31 cellular contexts compared by ENCODE assay signal in genomic region chr4:31324814-31325213, GRCh38.
"Had no signal": no experiment of that assay in that cellular context is flagged by ENCODE, and none has a peak within 500 bp of the region (broad histone marks: within the 10 kb centered on the region; RNA-seq: fewer than 3 reads in every experiment).

No MANE protein-coding gene starts in this region.

- H3K36me3 ChIP-seq: adrenal gland, brain microvascular endothelial cell, breast epithelium had no signal

- H3K27ac ChIP-seq: adrenal gland, body of pancreas, brain microvascular endothelial cell, breast epithelium, VCaP had no signal

- DNase-seq: activated B cell treated with CpG ODN at 0.5 μM for 24 hours; activated CD4-positive, alpha-beta memory T cell treated with anti-CD3 and anti-CD28 coated beads for 36 hours; activated CD4-positive, alpha-beta T cell treated with anti-CD3 and anti-CD28 coated beads for 4 hours; activated CD4-positive, alpha-beta T cell treated with anti-CD3 and anti-CD28 coated beads, Interleukin-2, amount 10 ng/mL, durations not matched to agents 24 days and 14 days; activated CD4-positive, alpha-beta T cell treated with anti-CD3 and anti-CD28 coated beads, Interleukin-2, amount 50 U/mL, for 1 hour; activated CD4-positive, alpha-beta T cell treated with anti-CD3 and anti-CD28 coated beads, Interleukin-2, amount 50 U/mL, for 4 hours; activated CD4-positive, CD25-positive, alpha-beta regulatory T cell treated with anti-CD3 and anti-CD28 coated beads, Interleukin-2, amount 50 U/mL, for 72 hours; activated CD8-positive, alpha-beta memory T cell treated with anti-CD3 and anti-CD28 coated beads, Interleukin-2, amount 50 U/mL, for 4 hours; activated CD8-positive, alpha-beta T cell treated with anti-CD3 and anti-CD28 coated beads for 36 hours; activated effector memory CD4-positive, alpha-beta T cell treated with anti-CD3 and anti-CD28 coated beads, Interleukin-2, amount 50 U/mL, for 16 hours; activated gamma-delta T cell treated with Interleukin-2 at 50 U/mL for 16 hours; activated naive CD4-positive, alpha-beta T cell; activated naive CD4-positive, alpha-beta T cell treated with anti-CD3 and anti-CD28 coated beads for 36 hours; activated naive CD4-positive, alpha-beta T cell treated with anti-CD3 and anti-CD28 coated beads, Interleukin-2, amount 50 U/mL, for 16 hours; activated naive CD8-positive, alpha-beta T cell treated with anti-CD3 and anti-CD28 coated beads for 36 hours; activated T-cell treated with anti-CD3 and anti-CD28 coated beads for 4 hours; activated T-cell treated with anti-CD3 and anti-CD28 coated beads, Interleukin-2, amount 50 U/mL, for 1 hour; activated T-cell treated with anti-CD3 and anti-CD28 coated beads, Interleukin-2, amount 50 U/mL, for 4 hours; activated T-cell treated with anti-CD3 and anti-CD28 coated beads, Interleukin-2, amount 50 U/mL, for 72 hours; adrenal gland; amniotic stem cell; aorta; body of pancreas; brain microvascular endothelial cell; central memory CD4-positive, alpha-beta T cell; T-helper 2 cell; T-helper 9 cell had no signal

- H3K4me3 ChIP-seq: adrenal gland, body of pancreas, breast epithelium had no signal

- H3K27me3 ChIP-seq: adrenal gland, body of pancreas, brain microvascular endothelial cell, breast epithelium had no signal

- H3K4me1 ChIP-seq: adrenal gland, body of pancreas, breast epithelium had no signal

- H3K9me3 ChIP-seq: adrenal gland, body of pancreas, breast epithelium had no signal

- ATAC-seq: activated CD8-positive, alpha-beta T cell treated with anti-CD3 and anti-CD28 coated beads for 36 hours; activated naive CD4-positive, alpha-beta T cell treated with anti-CD3 and anti-CD28 coated beads, Interleukin-2, amount 50 U/mL, for 72 hours; activated T-cell treated with anti-CD3 and anti-CD28 coated beads, Interleukin-2, amount 50 U/mL, for 4 hours; activated T-cell treated with anti-CD3 and anti-CD28 coated beads, Interleukin-2, amount 50 U/mL, for 72 hours; activated T-helper 17 cell treated with anti-CD3 and anti-CD28 coated beads, Interleukin-2, amount 50 U/mL, for 72 hours; body of pancreas had no signal
